1 cellular context compared by ENCODE assay signal in the genomic region with DNA sequence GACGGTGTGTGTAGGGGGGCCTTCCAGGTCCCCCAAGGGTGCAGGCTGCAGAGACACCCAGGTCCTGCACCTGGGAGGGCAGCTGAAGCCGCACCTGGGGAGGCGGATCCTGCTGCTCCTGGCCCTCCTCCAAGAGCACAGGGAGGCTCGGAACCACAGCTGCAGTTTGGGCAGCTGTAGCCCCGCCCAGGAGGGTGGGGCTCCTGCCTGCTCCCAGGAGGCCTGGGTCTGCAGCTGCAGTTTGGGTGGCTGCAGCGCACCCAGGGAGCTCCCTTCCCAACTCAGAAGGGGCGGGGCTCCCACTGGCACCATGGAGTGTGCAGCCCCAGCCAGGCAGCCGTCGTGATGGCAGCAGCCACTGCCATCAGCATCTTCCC.
A peak's percentile ranks its signal among the peaks of the same experiment; 100 is the strongest.
TF ChIP-seq lines count a peak whose summit lies in the region.

No MANE protein-coding gene starts in this region.

TF ChIP-seq in K562, 482 proteins besides CTCF, POLR2A, EP300 and RAD21 (continued from another document):
- TF ChIP-seq SAFB (IDR thresholded peaks at IDR 0.05; ENCODE audit: borderline replicate concordance, low read depth, low read length) (no peak), ELK1 (CRISPR knock-in tag; IDR thresholded peaks at IDR 0.05) (no peak), KDM1A (IDR thresholded peaks at IDR 0.05) (no peak), PHTF2 (CRISPR knock-in tag; IDR thresholded peaks at IDR 0.05) (no peak), TCF7 (IDR thresholded peaks at IDR 0.05; ENCODE audit: borderline replicate concordance) (no peak), CBFA2T3 (IDR thresholded peaks at IDR 0.05) (0 out of 2 replicates have a peak, but pooled peaks have one; percentile 21), XRCC4 (IDR thresholded peaks at IDR 0.05; ENCODE audit: extremely low read depth, insufficient read depth, insufficient read length) (no peak)
TF ChIP-seq in K562: peak in this region for 4.
